ENCODE assay signal across 8 cellular contexts in the genomic region with DNA sequence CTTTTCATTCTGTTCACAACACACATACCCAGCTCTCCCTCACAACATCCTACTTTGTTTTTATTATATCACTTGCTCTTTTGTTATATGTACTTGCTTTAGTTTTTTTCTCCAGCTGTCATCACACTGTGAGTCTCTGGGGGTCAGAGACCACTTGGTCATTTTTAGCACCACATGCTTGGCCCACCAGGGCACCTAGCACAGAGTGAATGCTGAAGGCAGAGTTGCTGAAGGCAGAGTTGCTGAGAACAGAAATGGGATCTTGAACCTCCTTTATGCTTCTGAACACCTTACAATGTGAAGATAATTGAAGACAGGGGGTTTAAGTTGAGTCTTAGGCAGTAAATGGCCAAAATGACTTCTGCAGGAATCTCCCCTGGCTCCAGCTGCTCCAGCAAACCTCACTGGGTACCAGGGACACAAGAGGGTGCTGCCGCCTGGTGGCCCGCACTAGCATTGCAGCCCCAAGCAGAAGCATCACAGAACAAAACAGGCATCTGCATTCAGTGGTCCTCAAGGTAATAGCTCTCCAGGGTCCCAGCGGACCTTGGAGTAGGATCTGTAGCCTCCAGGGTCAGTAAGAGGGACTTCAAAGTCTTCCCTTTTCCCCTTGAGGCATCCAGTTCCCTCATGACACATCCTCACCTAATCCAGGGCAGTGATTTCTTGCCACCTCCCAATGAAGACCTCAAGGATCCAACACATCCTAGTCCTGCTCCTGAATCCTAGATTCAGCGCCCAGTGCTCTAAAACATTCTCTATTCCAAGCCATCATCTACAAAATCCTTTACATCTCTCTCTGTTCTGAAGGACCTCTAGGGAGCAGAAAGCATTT.
A peak's percentile ranks its signal among the peaks of the same experiment; 100 is the strongest.
DNase-seq lines count a peak whose midpoint lies in the region; ATAC-seq and TF ChIP-seq lines count a peak whose summit lies in the region.

No MANE protein-coding gene starts in this region.

- H3K79me2 ChIP-seq in OCI-LY3 (ENCODE audit: low read length) (no peaks in the 10 kb centered on the region), fibroblast of lung (ENCODE audit: control insufficient read depth, insufficient read depth, low read length) (no peaks in the 10 kb centered on the region)

- ATAC-seq in GM21423 (IDR thresholded peaks at IDR 0.05; ENCODE audit: unreplicated experiment) (no peak), HG03442 (IDR thresholded peaks at IDR 0.05; ENCODE audit: unreplicated experiment) (no peak), GM18909 (IDR thresholded peaks at IDR 0.05; ENCODE audit: poor library complexity, unreplicated experiment) (no peak)

- peak; percentile 47 for DNase-seq in ACHN
- peak; percentile 6 for DNase-seq in ELR (ENCODE audit: low read depth)
- no peak for DNase-seq in fibroblast of lung (ENCODE audit: low read depth in 2 of 2)
- no peak for DNase-seq in MV-4-11 (lab: John Stamatoyannopoulos, UW)

- H3K4me3 ChIP-seq in OCI-LY3 (ENCODE audit: low read length) (no peak overlapping the region), fibroblast of lung (replicated peaks in 1 of 4; ENCODE audit: control extremely low read depth in 1 of 4, insufficient read depth in 1 of 4, low read depth in 3 of 4, low read length in 4 of 4) (no peak overlapping the region)

- H3K4me2 ChIP-seq in OCI-LY3 (ENCODE audit: low read length) (no peak overlapping the region), fibroblast of lung (ENCODE audit: extremely low read depth, insufficient read depth, low read length) (no peak overlapping the region)

- H3K36me3 ChIP-seq in OCI-LY3 (replicated peaks; ENCODE audit: low read depth, low read length) = no peaks in the 10 kb centered on the region
- no peaks in the 10 kb centered on the region for H3K36me3 ChIP-seq in fibroblast of lung (ENCODE audit: control insufficient read depth, insufficient read depth, low read length)

- TF ChIP-seq CTCF in OCI-LY3 (IDR thresholded peaks at IDR 0.05; ENCODE audit: low read depth, low read length) = peak; percentile 77
- peak; percentile 34 for TF ChIP-seq CTCF in fibroblast of lung (conservative IDR thresholded peaks at IDR 0.05 in 1 of 2, IDR thresholded peaks at IDR 0.05 in 1 of 2; ENCODE audit: low read depth in 1 of 2, low read length in 2 of 2)

- no peak overlapping the region for H3K9ac ChIP-seq in OCI-LY3 (ENCODE audit: low read length)
- H3K9ac ChIP-seq in fibroblast of lung (ENCODE audit: insufficient read depth, low read length) = no peak overlapping the region

- H3K27ac ChIP-seq in OCI-LY3 (ENCODE audit: low read length) (no peak overlapping the region), fibroblast of lung (ENCODE audit: insufficient read depth, low read length) (no peak overlapping the region)

- H3K4me1 ChIP-seq in OCI-LY3 (ENCODE audit: low read length) = no peaks in the 10 kb centered on the region
- H3K4me1 ChIP-seq in fibroblast of lung (ENCODE audit: control insufficient read depth, extremely low read depth, insufficient read depth, low read length) = no peaks in the 10 kb centered on the region

- H4K20me1 ChIP-seq in OCI-LY3 (ENCODE audit: insufficient read depth, low read length) = no peaks in the 10 kb centered on the region
- H4K20me1 ChIP-seq in fibroblast of lung (ENCODE audit: control insufficient read depth, extremely low read depth, insufficient read depth, low read length) = no peaks in the 10 kb centered on the region

- H3K9me3 ChIP-seq in OCI-LY3 (ENCODE audit: insufficient read depth, low read length) = no peaks in the 10 kb centered on the region
- no peaks in the 10 kb centered on the region for H3K9me3 ChIP-seq in fibroblast of lung (ENCODE audit: control insufficient read depth, insufficient read depth, low read depth, low read length)

- H3K27me3 ChIP-seq in OCI-LY3 (ENCODE audit: low read depth, low read length) = no peaks in the 10 kb centered on the region
- H3K27me3 ChIP-seq in fibroblast of lung (ENCODE audit: control insufficient read depth, insufficient read depth, low read length) = no peaks in the 10 kb centered on the region

- no peak overlapping the region for H2AFZ ChIP-seq in OCI-LY3 (ENCODE audit: low read depth, low read length)
- H2AFZ ChIP-seq in fibroblast of lung (ENCODE audit: low read length) = no peak overlapping the region

- in situ Hi-C loops in ACHN (cut with HindIII; ENCODE audit: low pct_ligation_motif_present, low pct_unique_long_range_greater_than_20kb, low sequenced_read_pairs) = loop anchor here (25.0 kb wide), 1 partner anchor 95 kb away; no protein-coding TSS in a partner anchor

Comparison
In these comparisons a context has a peak if more than half of its experiments do, and no peak if none do; other contexts are left out.
1. DNase-seq: peak in ACHN (single experiment) and ELR (single experiment); none in fibroblast of lung (0 of 2) and MV-4-11 (single experiment).